Comparison of ENCODE assay signal across 2 cellular contexts in genomic region chr2:219506802-219507554, GRCh38.
TF ChIP-seq lines count a peak whose summit lies in the region.

No MANE protein-coding gene starts in this region.

TF ChIP-seq in SK-N-SH, 30 proteins besides CTCF, POLR2A, EP300 and RAD21:
- TF ChIP-seq NRF1 (IDR thresholded peaks at IDR 0.05; ENCODE audit: low read depth, low read length) (no peak), TAF1 (IDR thresholded peaks at IDR 0.05; ENCODE audit: borderline replicate concordance, low read depth, low read length) (no peak), SMC3 (IDR thresholded peaks at IDR 0.05; ENCODE audit: low read depth, low read length) (no peak), MAX (IDR thresholded peaks at IDR 0.05; ENCODE audit: low read depth) (no peak), SIN3A (IDR thresholded peaks at IDR 0.05; ENCODE audit: borderline replicate concordance, low read depth, low read length) (no peak), PBX3 (IDR thresholded peaks at IDR 0.05) (no peak), EZH2phosphoT487 (IDR thresholded peaks at IDR 0.05; ENCODE audit: borderline replicate concordance, low read depth) (no peak), JUND (IDR thresholded peaks at IDR 0.05) (no peak), FOXM1 (IDR thresholded peaks at IDR 0.05; ENCODE audit: low read depth) (no peak), USF2 (IDR thresholded peaks at IDR 0.05; ENCODE audit: borderline replicate concordance, low read depth, low read length) (no peak), IRF3 (IDR thresholded peaks at IDR 0.05; ENCODE audit: low read depth, low read length) (no peak), TCF12 (IDR thresholded peaks at IDR 0.05) (no peak), NFIC (IDR thresholded peaks at IDR 0.05; ENCODE audit: borderline replicate concordance) (no peak), YY1 (IDR thresholded peaks at IDR 0.05; ENCODE audit: low read depth) (no peak)

TF ChIP-seq in SK-N-SH treated with all-trans-retinoic acid at 6 μM for 48 hours, 23 proteins besides CTCF, POLR2A, EP300 and RAD21:
- TF ChIP-seq ZC3H10 (CRISPR knock-in tag; IDR thresholded peaks at IDR 0.05) (no peak), OSR1 (CRISPR knock-in tag; IDR thresholded peaks at IDR 0.05) (no peak)
